Comparison of ENCODE assay signal across 12 cellular contexts in the genomic region with DNA sequence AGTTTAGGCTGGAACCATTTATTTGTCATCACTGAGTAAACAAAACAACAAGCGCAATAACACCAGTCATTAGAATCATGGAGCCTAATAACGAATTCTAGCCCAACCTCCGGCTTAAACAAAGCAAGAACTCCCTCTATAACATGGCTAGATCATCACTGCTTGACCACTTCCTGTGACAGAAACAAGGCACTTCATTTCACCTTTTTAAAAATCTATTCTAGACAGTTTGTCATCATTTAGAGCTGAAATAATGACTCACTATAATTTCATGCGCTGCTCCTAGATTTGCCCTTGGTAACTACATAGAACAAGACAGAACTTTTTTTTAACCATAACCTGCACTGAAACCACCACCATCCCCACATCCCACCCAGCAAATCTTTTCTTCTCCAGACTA.
A peak's percentile ranks its signal among the peaks of the same experiment; 100 is the strongest.
DNase-seq lines count a peak whose midpoint lies in the region; ATAC-seq, FAIRE-seq and TF ChIP-seq lines count a peak whose summit lies in the region.
"Had no signal": no experiment of that assay in that cellular context is flagged by ENCODE, and none has a peak within 500 bp of the region (broad histone marks: within the 10 kb centered on the region; RNA-seq: fewer than 3 reads in every experiment).

No MANE protein-coding gene starts in this region.

- peaks cover 23% of the 10 kb centered on the region for H3K9me1 ChIP-seq in IMR-90 (ENCODE audit: insufficient read depth, low read length)

- TF ChIP-seq CTCF in GM20000 (IDR thresholded peaks at IDR 0.05; ENCODE audit: extremely low read depth, missing control alignments) (no peak), IMR-90 (conservative IDR thresholded peaks at IDR 0.05; ENCODE audit: low read depth, low read length) (no peak), bronchial epithelial cell (IDR thresholded peaks at IDR 0.05; ENCODE audit: insufficient read depth, low read length, severe bottlenecking) (no peak)

- no peak overlapping the region for H3K56ac ChIP-seq in IMR-90 (ENCODE audit: extremely low read depth, insufficient read depth, low read length)

- H2BK20ac ChIP-seq in IMR-90 (ENCODE audit: low read depth, low read length) = no peak overlapping the region

- peak overlapping the region; percentile 24; the same call in 1 of the 2 replicates for H3K23ac ChIP-seq in IMR-90 (ENCODE audit: low read depth, low read length)

- no TSS peak for BruUV-seq in IMR-90 (replicated peaks; lab: Mats Ljungman, UMichigan)

- intact Hi-C loops in IMR-90 (cut with micrococcal nuclease) = loop anchor here (10.0 kb wide), 1 partner anchor 176 kb away; no protein-coding TSS in a partner anchor

- dilution Hi-C loops in IMR-90 (cut with HindIII; ENCODE audit: low sequenced_read_pairs, unreplicated experiment) = no loop called here

- no peak overlapping the region for H2AK9ac ChIP-seq in IMR-90 (replicated peaks; ENCODE audit: low read depth, low read length, poor library complexity)

- no peak overlapping the region for H3K9ac ChIP-seq in IMR-90 (ENCODE audit: low read depth, low read length)

- DNase-seq in EH (ENCODE audit: low read depth) (peak; percentile 68), GM20000 (ENCODE audit: low spot score) (peak; percentile 40), IMR-90 (peak; percentile 61), bronchial epithelial cell (ENCODE audit: low read depth) (peak; percentile 76), CD1c-positive myeloid dendritic cell (ENCODE audit: extremely low spot score) (no peak), NCI-H524 treated with DMSO at 0.1 percent for 48 hours (lab: John Stamatoyannopoulos, UW) (no peak), HuH-7 (ENCODE audit: low spot score) (no peak), T-helper 9 cell (no peak)
- DNase-seq: activated CD8-positive, alpha-beta memory T cell treated with anti-CD3 and anti-CD28 coated beads for 24 hours; DMS53; effector CD4-positive, alpha-beta T cell; left ventricle myocardium superior had no signal

- peaks cover 58 to 76% of the 10 kb centered on the region in 2 experiments for H3K79me1 ChIP-seq in IMR-90 (ENCODE audit: low read depth in 1 of 2, low read length in 2 of 2)

- H4K5ac ChIP-seq in IMR-90 (ENCODE audit: low read depth, low read length) = peak overlapping the region; percentile 29; the same call in 1 of the 2 replicates

- H3K4me3 ChIP-seq in IMR-90 (ENCODE audit: insufficient read depth, low read depth, low read length) (no peak overlapping the region), bronchial epithelial cell (ENCODE audit: low read depth, low read length) (no peak overlapping the region)

- H2BK5ac ChIP-seq in IMR-90 (ENCODE audit: low read depth, low read length, poor library complexity, severe bottlenecking) = peak overlapping the region; percentile 4

- CTCF ChIA-PET in IMR-90 (lab: Yijun Ruan, JAX) = no interaction called here

- H4K91ac ChIP-seq in IMR-90 (ENCODE audit: insufficient read depth, low read depth, low read length) = no peak overlapping the region

- peaks cover 21% of the 10 kb centered on the region for H4K20me1 ChIP-seq in IMR-90 (ENCODE audit: insufficient read depth, low read length)

- H3K4me1 ChIP-seq in IMR-90 (ENCODE audit: control insufficient read depth, insufficient read depth, low read length) = peaks cover 7% of the 10 kb centered on the region; the same call in 1 of the 2 replicates

- no peak overlapping the region for H3K18ac ChIP-seq in IMR-90 (ENCODE audit: low read depth, low read length)

- TF ChIP-seq RAD21 in IMR-90 (IDR thresholded peaks at IDR 0.05; ENCODE audit: low read length) = no peak

- 0 out of 2 replicates have a peak overlapping the region, but pooled peaks have one; percentile 11 for H3K4ac ChIP-seq in IMR-90 (ENCODE audit: low read depth, low read length)

- TF ChIP-seq POLR2A in IMR-90 (IDR thresholded peaks at IDR 0.05; ENCODE audit: low read depth, low read length) = no peak

- H3K36me3 ChIP-seq in IMR-90 (ENCODE audit: control insufficient read depth, insufficient read depth, low read length) (no peaks in the 10 kb centered on the region), bronchial epithelial cell (ENCODE audit: control insufficient read depth, insufficient read depth, low read length) (no peaks in the 10 kb centered on the region)

- POLR2A ChIA-PET in IMR-90 (lab: Charles Lee; ENCODE audit: unreplicated experiment) = no interaction called here

- H3K4me2 ChIP-seq in IMR-90 (ENCODE audit: low read depth, low read length) = no peak overlapping the region

- no peaks in the 10 kb centered on the region for H3K9me3 ChIP-seq in IMR-90 (ENCODE audit: control insufficient read depth, insufficient read depth, low read length)

- H2BK15ac ChIP-seq in IMR-90 (ENCODE audit: low read depth, low read length) = 0 out of 3 replicates have a peak overlapping the region, but pooled peaks have one; percentile 19

- 83% methylated on average over 3 of the region's 4 CpGs; no CpG with 5 or more reads in 1 of the 2 experiments for WGBS in IMR-90 (ENCODE audit: extremely low coverage in 2 of 2, insufficient read length in 1 of 2), 2 experiments

- H2AFZ ChIP-seq in IMR-90 (replicated peaks; ENCODE audit: low read length, poor library complexity) = no peak overlapping the region

- ATAC-seq in IMR-90 (ENCODE audit: low read depth) = peak; percentile 27; the same call in 1 of the 2 replicates
- ATAC-seq: left ventricle myocardium superior had no signal

- FAIRE-seq in bronchial epithelial cell (lab: Jason Lieb, UNC) = no peak

- no peak overlapping the region for H2BK120ac ChIP-seq in IMR-90 (ENCODE audit: low read depth, low read length)

- no peak overlapping the region for H2AK5ac ChIP-seq in IMR-90 (ENCODE audit: low read depth, low read length)

- peak overlapping the region; percentile 78 for H3K14ac ChIP-seq in IMR-90 (replicated peaks; ENCODE audit: low read depth, low read length)

- 0 out of 4 replicates have a peak overlapping the region, but pooled peaks of 1 of the 2 experiments have one; percentile 15 for H4K8ac ChIP-seq in IMR-90 (ENCODE audit: low read depth in 2 of 2, low read length in 2 of 2)

- in situ Hi-C loops in IMR-90 (cut with MboI; ENCODE audit: low sequenced_read_pairs) = no loop called here

- H3K27me3 ChIP-seq in IMR-90 (ENCODE audit: control insufficient read depth, insufficient read depth, low read length) (no peaks in the 10 kb centered on the region), bronchial epithelial cell (ENCODE audit: control insufficient read depth, insufficient read depth, low read length) (no peaks in the 10 kb centered on the region)

- H3K27ac ChIP-seq in IMR-90 (ENCODE audit: insufficient read depth, low read length) = no peak overlapping the region

TF ChIP-seq in IMR-90, 13 proteins besides CTCF, POLR2A, EP300 and RAD21:
- TF ChIP-seq FOS (IDR thresholded peaks at IDR 0.05; ENCODE audit: low read depth, low read length) = no peak
- no peak for TF ChIP-seq CHD1 (IDR thresholded peaks at IDR 0.05; ENCODE audit: low read depth, low read length)
- no peak for TF ChIP-seq MAZ (IDR thresholded peaks at IDR 0.05; ENCODE audit: borderline replicate concordance, low read depth, low read length)
- TF ChIP-seq RFX5 (IDR thresholded peaks at IDR 0.05; ENCODE audit: low read depth, low read length) = no peak
- TF ChIP-seq BHLHE40 (IDR thresholded peaks at IDR 0.05; ENCODE audit: low read depth, low read length) = no peak

Comparison
In these comparisons a context has a peak if more than half of its experiments do, and no peak if none do; other contexts are left out.
1. DNase-seq: peak in EH (single experiment), GM20000 (single experiment), IMR-90 (single experiment) and bronchial epithelial cell (single experiment); none in CD1c-positive myeloid dendritic cell (single experiment), NCI-H524 treated with DMSO at 0.1 percent for 48 hours (single experiment), HuH-7 (single experiment) and T-helper 9 cell (single experiment).